ENCODE assay signal across 21 cellular contexts in the genomic region with DNA sequence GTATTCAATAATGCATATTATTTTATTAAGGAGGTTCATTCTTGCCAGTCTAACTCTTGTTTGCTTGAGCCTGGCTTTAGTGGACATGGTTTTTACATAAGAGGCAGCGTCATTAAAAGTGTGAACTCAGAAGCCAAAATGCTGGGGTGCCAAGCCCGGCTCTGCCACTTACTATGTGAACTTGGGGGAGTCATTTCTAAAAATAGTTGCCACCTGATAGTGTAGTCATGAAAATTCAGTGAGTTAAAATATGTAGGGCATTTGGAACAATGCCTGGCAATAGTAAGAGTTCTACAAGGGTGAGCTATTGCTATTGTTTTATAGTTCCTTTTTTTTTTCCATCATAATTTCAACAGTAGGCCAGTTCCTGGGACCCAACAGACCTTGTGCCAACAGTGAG. TPM values are rescaled to one million over a fixed set of nuclear protein-coding genes. Genes with fewer than 3 reads are reported as not detected.
"Had no signal": no experiment of that assay in that cellular context is flagged by ENCODE, and none has a peak within 500 bp of the region (broad histone marks: within the 10 kb centered on the region; RNA-seq: fewer than 3 reads in every experiment).

No MANE protein-coding gene starts in this region.

- H3K4me3 ChIP-seq: body of pancreas, ovary, transverse colon, vagina had no signal

- DNase-seq: activated CD4-positive, alpha-beta T cell treated with anti-CD3 and anti-CD28 coated beads, Interleukin-2, amount 10 ng/mL, durations not matched to agents 24 days and 14 days; activated CD8-positive, alpha-beta T cell treated with anti-CD3 and anti-CD28 coated beads for 36 hours; activated naive CD4-positive, alpha-beta T cell; activated naive CD8-positive, alpha-beta T cell treated with anti-CD3 and anti-CD28 coated beads for 36 hours; activated T-cell treated with anti-CD3 and anti-CD28 coated beads, Interleukin-2, amount 50 U/mL, for 1 hour; amygdala; body of pancreas; foreskin melanocyte; kidney glomerular epithelial cell; mesenchymal stem cell; natural killer cell; stimulated activated CD4-positive, alpha-beta T cell treated with anti-CD3 and anti-CD28 coated beads, Interleukin-12 subunit alpha, Interleukin-12 subunit beta, amount 100 ng/mL, for 4 hours; stimulated activated CD4-positive, alpha-beta T cell treated with anti-CD3 and anti-CD28 coated beads, Interleukin-1b, Interleukin-23, amount 100 ng/mL, for 48 hours; stimulated activated naive CD4-positive, alpha-beta T cell treated with Interleukin-2 at 50 U/mL for 16 hours; substantia nigra; T-helper 1 cell; T-helper 9 cell; transverse colon had no signal

- H3K27ac ChIP-seq: body of pancreas, transverse colon, vagina had no signal

- ATAC-seq: activated CD8-positive, alpha-beta T cell treated with anti-CD3 and anti-CD28 coated beads for 36 hours; activated T-helper 17 cell treated with anti-CD3 and anti-CD28 coated beads, Interleukin-2, amount 50 U/mL, for 72 hours; body of pancreas; natural killer cell had no signal

- H3K27me3 ChIP-seq: body of pancreas, ovary, transverse colon, vagina had no signal

- H3K9me3 ChIP-seq: body of pancreas, ovary, transverse colon, vagina had no signal

- H3K36me3 ChIP-seq: ovary, transverse colon, vagina had no signal

- H3K4me1 ChIP-seq: body of pancreas, transverse colon, vagina had no signal

RNA-seq across cellular contexts. Expression of gene TENM4, which starts 49.9 kb away (rescaled TPM):
- total RNA-seq: activated CD4-positive, alpha-beta T cell treated with anti-CD3 and anti-CD28 coated beads, Interleukin-2, amount 10 ng/mL, durations not matched to agents 24 days and 14 days; activated CD8-positive, alpha-beta T cell treated with anti-CD3 and anti-CD28 coated beads for 36 hours; activated naive CD8-positive, alpha-beta T cell treated with anti-CD3 and anti-CD28 coated beads for 36 hours had no signal
